ENCODE assay signal across 13 cellular contexts in the genomic region with DNA sequence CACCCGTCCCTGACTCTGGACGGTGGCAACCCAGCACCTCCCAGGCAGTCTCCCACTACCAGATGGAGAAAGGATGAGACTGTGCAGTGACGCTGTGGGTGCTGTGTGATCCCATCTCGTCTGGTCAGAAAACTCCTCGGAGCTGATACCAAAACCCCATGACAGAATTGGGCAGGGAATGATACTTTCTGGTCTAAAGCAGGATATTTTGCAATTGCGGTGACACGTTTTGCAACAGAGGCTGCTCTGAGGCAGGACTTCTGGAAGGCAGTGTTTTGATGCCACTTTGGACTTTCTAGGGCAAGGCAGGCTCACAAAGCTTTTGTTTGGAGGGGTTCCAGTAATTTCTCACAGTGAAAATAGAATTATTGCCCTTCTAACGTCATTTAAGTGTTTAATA. TPM values are rescaled to one million over a fixed set of nuclear protein-coding genes. Genes with fewer than 3 reads are reported as not detected.
A peak's percentile ranks its signal among the peaks of the same experiment; 100 is the strongest.
DNase-seq lines count a peak whose midpoint lies in the region; ATAC-seq and TF ChIP-seq lines count a peak whose summit lies in the region.
"Had no signal": no experiment of that assay in that cellular context is flagged by ENCODE, and none has a peak within 500 bp of the region (broad histone marks: within the 10 kb centered on the region; RNA-seq: fewer than 3 reads in every experiment).

No MANE protein-coding gene starts in this region.

- no peak overlapping the region for H3K27ac Mint-ChIP-seq in activated CD4-positive, alpha-beta memory T cell treated with anti-CD3 and anti-CD28 coated beads, Interleukin-2, amount 10 ng/mL, durations not matched to agents 7 days and 5 days
- H3K27ac Mint-ChIP-seq: activated naive CD8-positive, alpha-beta T cell; HFFc6; IgD-negative memory B cell had no signal

- intact Hi-C loops in adrenal gland (cut with DNase I) = no loop called here

- H3K4me1 ChIP-seq in adrenal gland (replicated peaks in 1 of 2) (no peaks in the 10 kb centered on the region), mononuclear cell (ENCODE audit: insufficient read depth, low read length) (peaks cover 74% of the 10 kb centered on the region)

- TF ChIP-seq POLR2A in adrenal gland (IDR thresholded peaks at IDR 0.05) = no peak

- H3K36me3 Mint-ChIP-seq in activated CD4-positive, alpha-beta memory T cell treated with anti-CD3 and anti-CD28 coated beads, Interleukin-2, amount 10 ng/mL, durations not matched to agents 7 days and 5 days (ENCODE audit: low read depth) = peaks cover 18% of the 10 kb centered on the region
- H3K36me3 Mint-ChIP-seq: activated naive CD8-positive, alpha-beta T cell; IgD-negative memory B cell had no signal

- H3K4me3 ChIP-seq in adrenal gland = no peak overlapping the region
- peak overlapping the region; percentile 0 for H3K4me3 ChIP-seq in mononuclear cell (ENCODE audit: low read length)

- H3K4me3 Mint-ChIP-seq in activated CD4-positive, alpha-beta memory T cell treated with anti-CD3 and anti-CD28 coated beads, Interleukin-2, amount 10 ng/mL, durations not matched to agents 7 days and 5 days = no peak overlapping the region
- H3K4me3 Mint-ChIP-seq: activated naive CD8-positive, alpha-beta T cell; HFFc6; IgD-negative memory B cell had no signal

- H3K9me3 Mint-ChIP-seq in activated CD4-positive, alpha-beta memory T cell treated with anti-CD3 and anti-CD28 coated beads, Interleukin-2, amount 10 ng/mL, durations not matched to agents 7 days and 5 days = peaks cover 14% of the 10 kb centered on the region
- H3K9me3 Mint-ChIP-seq: HFFc6 had no signal

- POLR2A ChIA-PET in activated CD4-positive, alpha-beta memory T cell treated with anti-CD3 and anti-CD28 coated beads, Interleukin-2, amount 10 ng/mL, durations not matched to agents 7 days and 5 days (lab: Charles Lee) = interaction anchor here (2.6 kb wide), 1 partner anchor 24 kb away, joined by 7 read pairs; a partner anchor contains a TSS

- peaks cover 19% of the 10 kb centered on the region for H3K4me1 Mint-ChIP-seq in activated CD4-positive, alpha-beta memory T cell treated with anti-CD3 and anti-CD28 coated beads, Interleukin-2, amount 10 ng/mL, durations not matched to agents 7 days and 5 days

- WGBS in adrenal gland, 4 donors = 49 to 72% (median 52%) methylated on average over 7 to 8 of the region's 8 CpGs

- H3K27me3 ChIP-seq in adrenal gland (peaks cover 7% of the 10 kb centered on the region), mononuclear cell (ENCODE audit: insufficient read depth, low read length) (no peaks in the 10 kb centered on the region)

- no peaks in the 10 kb centered on the region for H3K36me3 ChIP-seq in adrenal gland (replicated peaks in 1 of 2)

- H3K27me3 Mint-ChIP-seq in activated CD4-positive, alpha-beta memory T cell treated with anti-CD3 and anti-CD28 coated beads, Interleukin-2, amount 10 ng/mL, durations not matched to agents 7 days and 5 days = peaks cover 2% of the 10 kb centered on the region

- DNase-seq in AG08395 (ENCODE audit: low spot score) (peak; percentile 12), LHCN-M2 (ENCODE audit: low read depth) (peak; percentile 72), adrenal gland (peak; percentile 25 to 72 (median 57)), ecto neural progenitor cell (ENCODE audit: low spot score) (no peak), OCI-M2 (lab: John Stamatoyannopoulos, UW; ENCODE audit: unreplicated experiment) (no peak)
- DNase-seq in activated CD4-positive, alpha-beta memory T cell treated with anti-CD3 and anti-CD28 coated beads, Interleukin-2, amount 10 ng/mL, durations not matched to agents 7 days and 5 days = no peak
- DNase-seq: HFFc6, NCI-H2081 treated with DMSO at 0.1 percent for 48 hours, RPMI8226 had no signal

- CTCF ChIA-PET in activated CD4-positive, alpha-beta memory T cell treated with anti-CD3 and anti-CD28 coated beads, Interleukin-2, amount 10 ng/mL, durations not matched to agents 7 days and 5 days (lab: Charles Lee) = no interaction called here

- H3K9me3 ChIP-seq in adrenal gland (replicated peaks in 1 of 3) (no peaks in the 10 kb centered on the region), mononuclear cell (ENCODE audit: low read depth, low read length) (no peaks in the 10 kb centered on the region)

- ATAC-seq in SK-N-SH treated with all-trans-retinoic acid at 6 μM for 48 hours = no peak

- peak overlapping the region in 1 of 5 donors; percentile 63 for H3K27ac ChIP-seq in adrenal gland

- TF ChIP-seq CTCF in adrenal gland (IDR thresholded peaks at IDR 0.05) = no peak

TF ChIP-seq in SK-N-SH treated with all-trans-retinoic acid at 6 μM for 48 hours, 23 proteins besides CTCF, POLR2A, EP300 and RAD21 (continues in another document):
- TF ChIP-seq, protein P1, sequence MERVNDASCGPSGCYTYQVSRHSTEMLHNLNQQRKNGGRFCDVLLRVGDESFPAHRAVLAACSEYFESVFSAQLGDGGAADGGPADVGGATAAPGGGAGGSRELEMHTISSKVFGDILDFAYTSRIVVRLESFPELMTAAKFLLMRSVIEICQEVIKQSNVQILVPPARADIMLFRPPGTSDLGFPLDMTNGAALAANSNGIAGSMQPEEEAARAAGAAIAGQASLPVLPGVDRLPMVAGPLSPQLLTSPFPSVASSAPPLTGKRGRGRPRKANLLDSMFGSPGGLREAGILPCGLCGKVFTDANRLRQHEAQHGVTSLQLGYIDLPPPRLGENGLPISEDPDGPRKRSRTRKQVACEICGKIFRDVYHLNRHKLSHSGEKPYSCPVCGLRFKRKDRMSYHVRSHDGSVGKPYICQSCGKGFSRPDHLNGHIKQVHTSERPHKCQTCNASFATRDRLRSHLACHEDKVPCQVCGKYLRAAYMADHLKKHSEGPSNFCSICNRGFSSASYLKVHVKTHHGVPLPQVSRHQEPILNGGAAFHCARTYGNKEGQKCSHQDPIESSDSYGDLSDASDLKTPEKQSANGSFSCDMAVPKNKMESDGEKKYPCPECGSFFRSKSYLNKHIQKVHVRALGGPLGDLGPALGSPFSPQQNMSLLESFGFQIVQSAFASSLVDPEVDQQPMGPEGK (CRISPR knock-in tag; IDR thresholded peaks at IDR 0.05; ENCODE audit: borderline replicate concordance) = no peak
- TF ChIP-seq ISL1 (CRISPR knock-in tag; IDR thresholded peaks at IDR 0.05) (no peak), ZFP3 (CRISPR knock-in tag; IDR thresholded peaks at IDR 0.05) (no peak), GLIS3 (CRISPR knock-in tag; IDR thresholded peaks at IDR 0.05) (no peak), ESRRG (CRISPR knock-in tag; IDR thresholded peaks at IDR 0.05) (no peak), TCF4 (CRISPR knock-in tag; IDR thresholded peaks at IDR 0.05; ENCODE audit: borderline replicate concordance) (no peak)
- TF ChIP-seq, protein P2, sequence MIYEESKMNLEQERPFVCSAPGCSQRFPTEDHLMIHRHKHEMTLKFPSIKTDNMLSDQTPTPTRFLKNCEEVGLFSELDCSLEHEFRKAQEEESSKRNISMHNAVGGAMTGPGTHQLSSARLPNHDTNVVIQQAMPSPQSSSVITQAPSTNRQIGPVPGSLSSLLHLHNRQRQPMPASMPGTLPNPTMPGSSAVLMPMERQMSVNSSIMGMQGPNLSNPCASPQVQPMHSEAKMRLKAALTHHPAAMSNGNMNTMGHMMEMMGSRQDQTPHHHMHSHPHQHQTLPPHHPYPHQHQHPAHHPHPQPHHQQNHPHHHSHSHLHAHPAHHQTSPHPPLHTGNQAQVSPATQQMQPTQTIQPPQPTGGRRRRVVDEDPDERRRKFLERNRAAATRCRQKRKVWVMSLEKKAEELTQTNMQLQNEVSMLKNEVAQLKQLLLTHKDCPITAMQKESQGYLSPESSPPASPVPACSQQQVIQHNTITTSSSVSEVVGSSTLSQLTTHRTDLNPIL (CRISPR knock-in tag; IDR thresholded peaks at IDR 0.05; ENCODE audit: low read depth) = no peak

RNA-seq across cellular contexts. Expression of a gene that starts 2.7 kb away (rescaled TPM):
- total RNA-seq in LHCN-M2 (2014; rRNA removed) = 0.06 TPM in 1 of 2 replicates, not detected in the other
- polyA plus RNA-seq in LHCN-M2 (2012) = 0.04 TPM
- total RNA-seq in adrenal gland = 1 to 10 TPM; 2.1 to 7.8 (median 4.3) TPM
- polyA plus RNA-seq in adrenal gland = under 1 TPM; 0.40 to 0.72 (median 0.71) TPM
- total RNA-seq in mononuclear cell = 26.7 TPM
- total RNA-seq in activated CD4-positive, alpha-beta memory T cell treated with anti-CD3 and anti-CD28 coated beads, Interleukin-2, amount 10 ng/mL, durations not matched to agents 7 days and 5 days = under 1 TPM; 0.15 to 0.23 TPM
- polyA plus RNA-seq: IgD-negative memory B cell had no signal

RNA-seq across cellular contexts. Expression of a gene that starts 24.1 kb away (rescaled TPM):
- total RNA-seq in LHCN-M2 (2014; rRNA removed) (10.4 and 11.9 TPM in 2 replicates), adrenal gland (10 to 100 TPM in 2 of 8 donors, 1 to 10 TPM in 6; 4.4 to 15.4 (median 8.5) TPM), mononuclear cell (4.5 TPM)
- polyA plus RNA-seq in LHCN-M2 (2012) = 3.0 TPM
- 1 to 10 TPM; 5.4 to 7.8 (median 6.2) TPM for polyA plus RNA-seq in adrenal gland
- 10 to 100 TPM; 13.1 to 14.9 TPM for total RNA-seq in activated CD4-positive, alpha-beta memory T cell treated with anti-CD3 and anti-CD28 coated beads, Interleukin-2, amount 10 ng/mL, durations not matched to agents 7 days and 5 days

RNA-seq across cellular contexts. Expression of a gene that starts 24.2 kb away (rescaled TPM):
- 35.5 and 43.5 TPM in 2 replicates for total RNA-seq in LHCN-M2 (2014; rRNA removed)
- polyA plus RNA-seq in LHCN-M2 (2012) = 14.0 TPM
- total RNA-seq in adrenal gland = 10 to 100 TPM; 22.5 to 84.0 (median 34.0) TPM
- 10 to 100 TPM; 18.5 to 26.4 (median 21.8) TPM for polyA plus RNA-seq in adrenal gland
- 49.7 TPM for total RNA-seq in mononuclear cell
- total RNA-seq in activated CD4-positive, alpha-beta memory T cell treated with anti-CD3 and anti-CD28 coated beads, Interleukin-2, amount 10 ng/mL, durations not matched to agents 7 days and 5 days = 10 to 100 TPM; 19.4 to 21.3 TPM

RNA-seq across cellular contexts. Expression of a gene that starts 46.1 kb away (rescaled TPM):
- total RNA-seq in LHCN-M2 (2014; rRNA removed) = 2.3 and 3.9 TPM in 2 replicates
- 1.2 TPM for polyA plus RNA-seq in LHCN-M2 (2012)
- 1 to 10 TPM; 2.1 to 6.6 (median 4.1) TPM for total RNA-seq in adrenal gland
- 1 to 10 TPM; 3.5 to 7.0 (median 4.6) TPM for polyA plus RNA-seq in adrenal gland
- 3.7 TPM for total RNA-seq in mononuclear cell
- total RNA-seq in activated CD4-positive, alpha-beta memory T cell treated with anti-CD3 and anti-CD28 coated beads, Interleukin-2, amount 10 ng/mL, durations not matched to agents 7 days and 5 days = 1 to 10 TPM; 5.4 to 7.6 TPM

RNA-seq across cellular contexts. Expression of a gene that starts 46.2 kb away (rescaled TPM):
- total RNA-seq in LHCN-M2 (2014; rRNA removed) = 15.8 and 18.7 TPM in 2 replicates
- polyA plus RNA-seq in LHCN-M2 (2012) = 8.3 TPM
- total RNA-seq in adrenal gland = 10 to 100 TPM in 7 of 8 donors, 1 to 10 TPM in 1; 7.9 to 30.3 (median 22.2) TPM
- 10 to 100 TPM; 24.9 to 42.0 (median 37.4) TPM for polyA plus RNA-seq in adrenal gland
- 34.8 TPM for total RNA-seq in mononuclear cell
- 10 to 100 TPM; 34.2 to 36.7 TPM for total RNA-seq in activated CD4-positive, alpha-beta memory T cell treated with anti-CD3 and anti-CD28 coated beads, Interleukin-2, amount 10 ng/mL, durations not matched to agents 7 days and 5 days

Comparison
In these comparisons a context has a peak if more than half of its experiments do, and no peak if none do; other contexts are left out.
1. DNase-seq: peak in AG08395 (single experiment), LHCN-M2 (single experiment) and adrenal gland (7 of 7); none in ecto neural progenitor cell (single experiment), activated CD4-positive, alpha-beta memory T cell treated with anti-CD3 and anti-CD28 coated beads, Interleukin-2, amount 10 ng/mL, durations not matched to agents 7 days and 5 days (single experiment) and OCI-M2 (single experiment).